7 cellular contexts compared by ENCODE assay signal in the genomic region with DNA sequence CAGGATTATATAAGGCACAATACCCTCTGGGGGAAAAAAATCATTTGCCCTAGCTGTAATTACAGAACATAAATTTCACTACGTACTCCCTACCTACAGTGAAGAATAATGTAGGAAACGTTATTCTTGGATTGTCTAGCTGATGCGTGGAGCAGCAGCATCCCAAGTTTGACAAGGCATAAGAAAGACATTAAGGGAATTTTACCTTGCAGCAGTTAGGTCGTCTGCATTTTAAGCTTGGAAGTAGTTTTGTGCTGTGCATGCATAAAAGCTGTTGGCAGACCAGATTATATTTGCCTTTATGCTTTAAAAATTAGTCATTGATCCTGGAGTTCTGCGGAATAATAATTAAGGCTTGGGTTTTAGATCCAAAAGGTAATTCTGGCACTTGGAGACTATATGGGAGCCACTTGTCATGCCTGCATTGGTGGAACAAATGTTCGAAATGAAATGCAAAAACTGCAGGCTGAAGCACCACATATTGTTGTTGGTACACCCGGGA. TPM values are rescaled to one million over a fixed set of nuclear protein-coding genes. Genes with fewer than 3 reads are reported as not detected.
DNase-seq lines count a peak whose midpoint lies in the region; ATAC-seq, FAIRE-seq and TF ChIP-seq lines count a peak whose summit lies in the region.

No MANE protein-coding gene starts in this region.

- no peak overlapping the region for H3K4ac ChIP-seq in H9 (ENCODE audit: low read depth, low read length)

- no peak overlapping the region for H2AFZ ChIP-seq in H9 (ENCODE audit: low read length)

- TF ChIP-seq CTCF in H9 (conservative IDR thresholded peaks at IDR 0.05) (no peak), WI38 (IDR thresholded peaks at IDR 0.05; ENCODE audit: low read depth, low read length) (no peak), glutamatergic neuron (IDR thresholded peaks at IDR 0.05; ENCODE audit: partially characterized antibody, unreplicated experiment) (no peak)

- H2BK20ac ChIP-seq in H9 (ENCODE audit: low read depth, low read length, poor library complexity, severe bottlenecking): no peak overlapping the region

- peaks cover 27 to 32% of the 10 kb centered on the region in 2 donors for H3K36me3 ChIP-seq in small intestine (ENCODE audit: control insufficient read depth in 2 of 2, insufficient read depth in 2 of 2, low read length in 2 of 2)

- WGBS in H9 (ENCODE audit: extremely low coverage, insufficient read length, low lambda C conversion rate): no CpG with 5 or more reads among the region's 7 CpGs
- 2 to 12% (median 5%) methylated on average over 7 of the region's 7 CpGs for WGBS in small intestine, 3 donors

- H3K9me3 Mint-ChIP-seq in H9 (peaks cover 11% of the 10 kb centered on the region in 2 experiments), glutamatergic neuron (ENCODE audit: unreplicated experiment) (peaks cover 23% of the 10 kb centered on the region)

- peaks cover 20% of the 10 kb centered on the region; the same call in 1 of the 2 replicates for H3K79me2 ChIP-seq in H9 (ENCODE audit: insufficient read depth, low read length)

- no peak overlapping the region for H4K91ac ChIP-seq in H9 (ENCODE audit: insufficient read length, low read depth, low read length)

- ATAC-seq in HG02973 (IDR thresholded peaks at IDR 0.05; ENCODE audit: unreplicated experiment) (no peak), GM18873 (IDR thresholded peaks at IDR 0.05; ENCODE audit: low FRiP score, unreplicated experiment) (no peak)

- H3K4me1 ChIP-seq in H9 (ENCODE audit: insufficient read depth, low read length): no peaks in the 10 kb centered on the region
- H3K4me1 ChIP-seq in small intestine (ENCODE audit: control insufficient read depth in 2 of 2, insufficient read depth in 1 of 2, low read depth in 1 of 2, low read length in 1 of 2): peaks cover 0 to 7% of the 10 kb centered on the region in 2 donors

- H4K8ac ChIP-seq in H9 (replicated peaks; ENCODE audit: insufficient read length, low read depth, low read length): no peak overlapping the region

- H2BK12ac ChIP-seq in H9 (ENCODE audit: insufficient read length, low read depth, low read length): no peak overlapping the region

- H3K27ac ChIP-seq in H9 (ENCODE audit: insufficient read length, low read depth, low read length) (peak overlapping the region; percentile 73), small intestine (ENCODE audit: low read depth in 1 of 2, low read length in 1 of 2) (peak overlapping the region in 1 of 2 donors; percentile 8)

- H3K4me1 Mint-ChIP-seq in H9: peaks cover 19 to 29% of the 10 kb centered on the region in 2 experiments
- peaks cover 17% of the 10 kb centered on the region for H3K4me1 Mint-ChIP-seq in glutamatergic neuron (ENCODE audit: low read depth, unreplicated experiment)

- no peak overlapping the region for H3K14ac ChIP-seq in H9 (ENCODE audit: insufficient read depth, low read length)

- H3K23me2 ChIP-seq in H9 (ENCODE audit: insufficient read length, low read depth, low read length, poor library complexity, severe bottlenecking): peaks cover 6% of the 10 kb centered on the region

- H3K27ac Mint-ChIP-seq in H9 (peak overlapping the region in 2 of 3 experiments; percentile 100; a peak in 4 of 7 replicates), glutamatergic neuron (ENCODE audit: unreplicated experiment) (peak overlapping the region; percentile 100)

- H3K4me3 Mint-ChIP-seq in H9 (peak overlapping the region; percentile 99), glutamatergic neuron (ENCODE audit: unreplicated experiment) (peak overlapping the region; percentile 97)

- DNase-seq in H9: no peak
- DNase-seq in glutamatergic neuron: no peak
- DNase-seq in small intestine: no peak
- no peak for DNase-seq in HTR-8/SVneo (ENCODE audit: insufficient read length, low spot score)

- no peak overlapping the region for H3T11ph ChIP-seq in H9 (ENCODE audit: low read length)

- no peak overlapping the region for H3K23ac ChIP-seq in H9 (ENCODE audit: insufficient read length, low read depth, low read length)

- H3K18ac ChIP-seq in H9 (ENCODE audit: insufficient read length, low read depth, low read length): no peak overlapping the region

- no peak for FAIRE-seq in small intestine (lab: Jason Lieb, UNC)
- no peak for FAIRE-seq in HTR-8/SVneo (lab: Jason Lieb, UNC)

- no peak overlapping the region for H2BK5ac ChIP-seq in H9 (ENCODE audit: insufficient read length, low read length)

- H3K4me2 ChIP-seq in H9 (ENCODE audit: insufficient read depth, insufficient read length, low read length): peak overlapping the region; percentile 93

- no peaks in the 10 kb centered on the region for H3K79me1 ChIP-seq in H9 (ENCODE audit: insufficient read depth, low read depth, low read length, poor library complexity, severe bottlenecking)

- H3K56ac ChIP-seq in H9 (ENCODE audit: insufficient read length, low read depth, low read length): no peak overlapping the region

- no peak overlapping the region for H2AK5ac ChIP-seq in H9 (ENCODE audit: insufficient read length, low read length)

- H2BK120ac ChIP-seq in H9 (ENCODE audit: low read depth, low read length, poor library complexity, severe bottlenecking): no peak overlapping the region

- H3K27me3 ChIP-seq in H9 (ENCODE audit: insufficient read depth, low read length) (no peaks in the 10 kb centered on the region), small intestine (ENCODE audit: control insufficient read depth in 2 of 2, insufficient read depth in 2 of 2, low read length in 2 of 2) (no peaks in the 10 kb centered on the region)

- H4K5ac ChIP-seq in H9 (ENCODE audit: insufficient read length, low read depth, low read length): no peak overlapping the region

- peaks cover 5% of the 10 kb centered on the region; the same call in 1 of the 2 replicates for H3K27me3 Mint-ChIP-seq in H9 (ENCODE audit: low read depth)
- H3K27me3 Mint-ChIP-seq in glutamatergic neuron (ENCODE audit: unreplicated experiment): peaks cover 9% of the 10 kb centered on the region

- peaks cover 53 to 70% (median 62%) of the 10 kb centered on the region in 3 experiments for H3K36me3 Mint-ChIP-seq in H9 (ENCODE audit: insufficient read depth in 1 of 3, low read depth in 3 of 3)
- H3K36me3 Mint-ChIP-seq in glutamatergic neuron (ENCODE audit: unreplicated experiment): no peaks in the 10 kb centered on the region

- peak overlapping the region; percentile 99 for H3K9ac ChIP-seq in H9 (ENCODE audit: extremely low read depth, insufficient read length, low read length)

- no peak overlapping the region for H2BK15ac ChIP-seq in H9 (ENCODE audit: low read depth, low read length)

- H3K9me3 ChIP-seq in H9 (ENCODE audit: control insufficient read depth, low read depth, low read length) (no peaks in the 10 kb centered on the region), small intestine (ENCODE audit: control insufficient read depth, low read depth) (no peaks in the 10 kb centered on the region)

- H3K4me3 ChIP-seq in WI38 (ENCODE audit: low read depth, low read length) (peak overlapping the region; percentile 89), small intestine (ENCODE audit: low read depth in 1 of 2, low read length in 2 of 2) (peak overlapping the region; percentile 93 to 97)

- no peaks in the 10 kb centered on the region for H4K20me1 ChIP-seq in H9 (ENCODE audit: control insufficient read depth, insufficient read depth, insufficient read length)

RNA-seq across cellular contexts. Expression of a gene that starts 2.2 kb away (rescaled TPM):
- total RNA-seq in H9 (2021) (398 and 417 TPM in 2 replicates), glutamatergic neuron (ENCODE audit: unreplicated experiment) (441 TPM)
- polyA plus RNA-seq in small intestine: 100 to 1,000 TPM; 288 to 461 (median 331) TPM

RNA-seq across cellular contexts. Expression of a gene that starts 20.7 kb away (rescaled TPM):
- total RNA-seq in H9 (2021) (103 and 108 TPM in 2 replicates), glutamatergic neuron (ENCODE audit: unreplicated experiment) (36.3 TPM)
- polyA plus RNA-seq in small intestine: 10 to 100 TPM in 1 of 3 donors, 1 to 10 TPM in 2; 9.2 to 31.8 (median 9.2) TPM

RNA-seq across cellular contexts. Expression of a gene that starts 56.9 kb away (rescaled TPM):
- total RNA-seq in H9 (2021) (not detected in 2 replicates), glutamatergic neuron (ENCODE audit: unreplicated experiment) (0.15 TPM)
- polyA plus RNA-seq in small intestine: 10 to 100 TPM in 1 of 3 donors, under 1 TPM in 2; 0.22 to 34.5 (median 0.54) TPM
